Comparison of ENCODE assay signal across 10 cellular contexts in genomic region chr5:132475531-132475930, GRCh38. TPM values are rescaled to one million over a fixed set of nuclear protein-coding genes. Genes with fewer than 3 reads are reported as not detected.
DNase-seq lines count a peak whose midpoint lies in the region; ATAC-seq, FAIRE-seq and TF ChIP-seq lines count a peak whose summit lies in the region.
"Had no signal": no experiment of that assay in that cellular context is flagged by ENCODE, and none has a peak within 500 bp of the region (broad histone marks: within the 10 kb centered on the region; RNA-seq: fewer than 3 reads in every experiment).

No MANE protein-coding gene starts in this region.

- intact Hi-C loops in activated CD4-positive, alpha-beta T cell treated with anti-CD3 and anti-CD28 coated beads for 36 hours (cut with DNase I, micrococcal nuclease): no loop called here
- intact Hi-C loops in dendritic cell treated with granulocyte-macrophage colony-stimulating factor and Interleukin-4, amounts not matched to agents 40 ng/mL and 50 ng/mL, for 4 days (cut with micrococcal nuclease): no loop called here
- intact Hi-C loops in PC-9 (cut with micrococcal nuclease; ENCODE audit: unreplicated experiment): no loop called here

- H3K9me2 ChIP-seq in PC-9 (ENCODE audit: insufficient read depth): no peaks in the 10 kb centered on the region

- H3K79me2 ChIP-seq in PC-9 (ENCODE audit: low read depth): no peaks in the 10 kb centered on the region

- H3K4me1 ChIP-seq in thoracic aorta (ENCODE audit: control insufficient read depth in 1 of 2, low read depth in 2 of 2) (peaks cover 11 to 51% of the 10 kb centered on the region in 2 donors), PC-9 (replicated peaks; ENCODE audit: insufficient read depth) (no peaks in the 10 kb centered on the region)

- no peak overlapping the region for H3K4me2 ChIP-seq in PC-9
- H3K4me2 ChIP-seq: A549 had no signal

- POLR2A ChIA-PET in activated CD4-positive, alpha-beta T cell treated with anti-CD3 and anti-CD28 coated beads for 36 hours (lab: Charles Lee): interaction anchor here (1.2 to 1.7 kb wide), 4 partner anchors 12 to 50 kb away, joined by 4 to 5 read pairs (median 5); no protein-coding TSS in a partner anchor
- POLR2A ChIA-PET in PC-9 (lab: Charles Lee; ENCODE audit: unreplicated experiment): interaction anchor here (0.5 to 0.8 kb wide), 2 partner anchors 15 to 97 kb away, joined by 3 to 4 read pairs; partner anchors contain the start of gene IRF1

- H3K36me3 ChIP-seq in thoracic aorta: no peaks in the 10 kb centered on the region
- no peaks in the 10 kb centered on the region for H3K36me3 ChIP-seq in PC-9 (ENCODE audit: low read depth)

- H3K9me3 ChIP-seq in thoracic aorta: no peaks in the 10 kb centered on the region
- no peaks in the 10 kb centered on the region for H3K9me3 ChIP-seq in PC-9 (ENCODE audit: insufficient read depth, low read depth)
- H3K9me3 ChIP-seq: A549 had no signal

- no peaks in the 10 kb centered on the region for H4K20me1 ChIP-seq in PC-9 (ENCODE audit: insufficient read depth)

- H3K27ac ChIP-seq in thoracic aorta (peak overlapping the region; percentile 36 to 47), PC-9 (no peak overlapping the region)

- no TSS peak for BruUV-seq in PC-9 (replicated peaks; lab: Mats Ljungman, UMichigan)

- H3F3A ChIP-seq in PC-9 (ENCODE audit: insufficient read depth, low read depth): no peaks in the 10 kb centered on the region

- FAIRE-seq in GM19239 (lab: Jason Lieb, UNC): no peak
- FAIRE-seq: A549 had no signal

- no peaks in the 10 kb centered on the region for H3K27me3 ChIP-seq in thoracic aorta (replicated peaks; ENCODE audit: insufficient read depth)
- no peaks in the 10 kb centered on the region for H3K27me3 ChIP-seq in PC-9 (ENCODE audit: insufficient read depth, low read depth)

- CTCF ChIA-PET in activated CD4-positive, alpha-beta T cell treated with anti-CD3 and anti-CD28 coated beads for 36 hours (lab: Charles Lee): interaction anchor here (0.9 kb wide), 2 partner anchors 10 to 26 kb away, joined by 3 to 5 read pairs; no protein-coding TSS in a partner anchor
- CTCF ChIA-PET in PC-9 (lab: Charles Lee): no interaction called here

- peak; percentile 4 for DNase-seq in activated CD4-positive, alpha-beta T cell treated with anti-CD3 and anti-CD28 coated beads for 36 hours
- DNase-seq in activated CD4-positive, alpha-beta T cell treated with anti-CD3 and anti-CD28 coated beads, Interleukin-2, amount 50 U/mL, for 1 hour: no peak
- DNase-seq in mesenteric fat pad (ENCODE audit: low spot score): peak; percentile 81
- no peak for DNase-seq in thoracic aorta (ENCODE audit: low spot score)
- no peak for DNase-seq in GM19239 (ENCODE audit: insufficient read length, low spot score)
- DNase-seq in PC-9: no peak
- DNase-seq: NCI-H1092 treated with DMSO at 0.1 percent for 48 hours had no signal

- H3K4me3 ChIP-seq in thoracic aorta: no peak overlapping the region
- H3K4me3 ChIP-seq in PC-9: no peak overlapping the region
- H3K4me3 ChIP-seq: A549 had no signal

- no peaks in the 10 kb centered on the region for H3K9me3 Mint-ChIP-seq in activated CD4-positive, alpha-beta T cell treated with anti-CD3 and anti-CD28 coated beads for 36 hours (ENCODE audit: low read depth)
- no peaks in the 10 kb centered on the region for H3K9me3 Mint-ChIP-seq in dendritic cell treated with granulocyte-macrophage colony-stimulating factor and Interleukin-4, amounts not matched to agents 40 ng/mL and 50 ng/mL, for 4 days

- TF ChIP-seq CTCF in thoracic aorta (IDR thresholded peaks at IDR 0.05) (no peak), PC-9 (conservative IDR thresholded peaks at IDR 0.05) (no peak)

- H3K4me1 Mint-ChIP-seq in activated CD4-positive, alpha-beta T cell treated with anti-CD3 and anti-CD28 coated beads for 36 hours: peaks cover 62% of the 10 kb centered on the region
- peaks cover 57% of the 10 kb centered on the region for H3K4me1 Mint-ChIP-seq in dendritic cell treated with granulocyte-macrophage colony-stimulating factor and Interleukin-4, amounts not matched to agents 40 ng/mL and 50 ng/mL, for 4 days (ENCODE audit: low read depth)

- no peak overlapping the region for H3K4me3 Mint-ChIP-seq in activated CD4-positive, alpha-beta T cell treated with anti-CD3 and anti-CD28 coated beads for 36 hours
- no peak overlapping the region for H3K4me3 Mint-ChIP-seq in dendritic cell treated with granulocyte-macrophage colony-stimulating factor and Interleukin-4, amounts not matched to agents 40 ng/mL and 50 ng/mL, for 4 days

- peaks cover 6% of the 10 kb centered on the region for H3K36me3 Mint-ChIP-seq in activated CD4-positive, alpha-beta T cell treated with anti-CD3 and anti-CD28 coated beads for 36 hours (ENCODE audit: low read depth)
- peaks cover 18% of the 10 kb centered on the region for H3K36me3 Mint-ChIP-seq in dendritic cell treated with granulocyte-macrophage colony-stimulating factor and Interleukin-4, amounts not matched to agents 40 ng/mL and 50 ng/mL, for 4 days (ENCODE audit: low read depth)

- no peak for ATAC-seq in activated CD4-positive, alpha-beta T cell treated with anti-CD3 and anti-CD28 coated beads for 36 hours
- ATAC-seq in thoracic aorta (ENCODE audit: insufficient number of reproducible peaks, low FRiP score, low read depth): no peak
- ATAC-seq in GM18502 (IDR thresholded peaks at IDR 0.05; ENCODE audit: poor library complexity, unreplicated experiment): no peak
- ATAC-seq: A549 had no signal

- H3K27me3 Mint-ChIP-seq in activated CD4-positive, alpha-beta T cell treated with anti-CD3 and anti-CD28 coated beads for 36 hours: no peaks in the 10 kb centered on the region
- peaks cover 2% of the 10 kb centered on the region for H3K27me3 Mint-ChIP-seq in dendritic cell treated with granulocyte-macrophage colony-stimulating factor and Interleukin-4, amounts not matched to agents 40 ng/mL and 50 ng/mL, for 4 days

- H2AFZ ChIP-seq in PC-9: no peak overlapping the region

- H3K27ac Mint-ChIP-seq in activated CD4-positive, alpha-beta T cell treated with anti-CD3 and anti-CD28 coated beads for 36 hours: no peak overlapping the region
- peak overlapping the region; percentile 25 for H3K27ac Mint-ChIP-seq in dendritic cell treated with granulocyte-macrophage colony-stimulating factor and Interleukin-4, amounts not matched to agents 40 ng/mL and 50 ng/mL, for 4 days

RNA-seq across cellular contexts. Expression of gene IRF1, which starts 15.0 kb away (rescaled TPM):
- total RNA-seq in activated CD4-positive, alpha-beta T cell treated with anti-CD3 and anti-CD28 coated beads for 36 hours: 100 to 1,000 TPM; 121 to 130 TPM
- 61.1 TPM for total RNA-seq in mesenteric fat pad
- total RNA-seq in thoracic aorta: 10 to 100 TPM; 31.3 to 57.7 TPM
- total RNA-seq in PC-9 (2021): 27.1 and 38.9 TPM in 2 replicates

Comparison
In these comparisons a context has a peak if more than half of its experiments do, and no peak if none do; other contexts are left out.
1. DNase-seq: peak in activated CD4-positive, alpha-beta T cell treated with anti-CD3 and anti-CD28 coated beads for 36 hours (single experiment) and mesenteric fat pad (single experiment); none in activated CD4-positive, alpha-beta T cell treated with anti-CD3 and anti-CD28 coated beads, Interleukin-2, amount 50 U/mL, for 1 hour (single experiment), thoracic aorta (single experiment), GM19239 (single experiment) and PC-9 (0 of 2).